ENCODE assay signal across 8 cellular contexts in genomic region chr20:2542361-2542760, GRCh38. TPM values are rescaled to one million over a fixed set of nuclear protein-coding genes. Genes with fewer than 3 reads are reported as not detected.
"Had no signal": no experiment of that assay in that cellular context is flagged by ENCODE, and none has a peak within 500 bp of the region (broad histone marks: within the 10 kb centered on the region; RNA-seq: fewer than 3 reads in every experiment).

No MANE protein-coding gene starts in this region.

- DNase-seq: GDM1, GF-D8 had no signal

- FAIRE-seq: G401.6, GM12878, GM12891, GM12892, GM18507 had no signal

- ATAC-seq: GM12878 had no signal

- H3K4me3 ChIP-seq: GM12878 had no signal

RNA-seq across cellular contexts. Expression of gene TMC2, which starts 6.0 kb away (rescaled TPM):
- total RNA-seq: G401, GM12878 had no signal
